In the genomic region with DNA sequence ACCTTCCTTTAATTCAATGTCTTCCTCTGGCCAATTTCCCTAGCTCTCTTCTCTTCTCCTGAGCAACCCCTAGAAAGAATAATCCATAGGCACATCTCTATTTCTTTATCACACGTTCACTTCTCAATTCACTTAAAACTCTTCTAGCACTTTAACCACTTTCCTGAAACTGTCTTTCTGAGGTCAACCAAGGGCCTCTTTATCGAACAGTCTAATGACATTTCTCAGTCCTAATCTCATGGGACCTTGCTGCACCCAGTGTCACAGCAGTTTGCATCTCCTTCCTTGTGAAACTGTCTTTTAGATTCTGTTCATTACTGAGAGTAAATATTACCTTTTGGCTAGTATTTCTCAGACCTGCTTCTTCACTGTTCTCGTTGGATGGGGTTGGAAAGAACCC, we compare ENCODE assay signal across 13 cellular contexts.
DNase-seq lines count a peak whose midpoint lies in the region; ATAC-seq lines count a peak whose summit lies in the region.
"Had no signal": no experiment of that assay in that cellular context is flagged by ENCODE, and none has a peak within 500 bp of the region (broad histone marks: within the 10 kb centered on the region; RNA-seq: fewer than 3 reads in every experiment).

No MANE protein-coding gene starts in this region.

- H3K27me3 Mint-ChIP-seq in activated CD8-positive, alpha-beta memory T cell treated with anti-CD3 and anti-CD28 coated beads, Interleukin-2, amount 10 ng/mL, durations not matched to agents 7 days and 5 days = no peaks in the 10 kb centered on the region
- no peaks in the 10 kb centered on the region for H3K27me3 Mint-ChIP-seq in stimulated activated naive CD8-positive, alpha-beta T cell treated with anti-CD3 and anti-CD28 coated beads, Interleukin-15, amount 100 ng/mL, for 72 hours
- H3K27me3 Mint-ChIP-seq in T-helper 17 cell = no peaks in the 10 kb centered on the region
- H3K27me3 Mint-ChIP-seq: central memory CD8-positive, alpha-beta T cell had no signal

- H3K36me3 Mint-ChIP-seq in activated CD8-positive, alpha-beta memory T cell treated with anti-CD3 and anti-CD28 coated beads, Interleukin-2, amount 10 ng/mL, durations not matched to agents 7 days and 5 days = no peaks in the 10 kb centered on the region
- no peaks in the 10 kb centered on the region for H3K36me3 Mint-ChIP-seq in T-helper 17 cell (ENCODE audit: low read depth)

- peak; percentile 33 for ATAC-seq in activated CD8-positive, alpha-beta memory T cell treated with anti-CD3 and anti-CD28 coated beads, Interleukin-2, amount 10 ng/mL, durations not matched to agents 7 days and 5 days
- ATAC-seq in HG02623 (IDR thresholded peaks at IDR 0.05; ENCODE audit: unreplicated experiment) (peak; percentile 88), HG03432 (IDR thresholded peaks at IDR 0.05; ENCODE audit: unreplicated experiment) (peak; percentile 92), T-helper 17 cell (no peak)
- ATAC-seq in stimulated activated naive CD8-positive, alpha-beta T cell treated with anti-CD3 and anti-CD28 coated beads, Interleukin-15, amount 100 ng/mL, for 72 hours = peak; percentile 81

- no peaks in the 10 kb centered on the region for H3K9me3 ChIP-seq in T-helper 17 cell (ENCODE audit: control insufficient read depth, low read length, poor library complexity, severe bottlenecking)
- H3K9me3 ChIP-seq: neutrophil had no signal

- DNase-seq in activated CD8-positive, alpha-beta memory T cell treated with anti-CD3 and anti-CD28 coated beads, Interleukin-2, amount 10 ng/mL, durations not matched to agents 7 days and 5 days = no peak
- no peak for DNase-seq in activated CD8-positive, alpha-beta memory T cell treated with anti-CD3 and anti-CD28 coated beads, Interleukin-2, amount 50 U/mL, for 48 hours
- peak in 1 of 2 donors; percentile 10 for DNase-seq in stimulated activated naive CD8-positive, alpha-beta T cell treated with anti-CD3 and anti-CD28 coated beads, Interleukin-15, amount 100 ng/mL, for 72 hours
- no peak for DNase-seq in HuH-7 (ENCODE audit: low spot score)
- no peak for DNase-seq in NOMO-1 (lab: John Stamatoyannopoulos, UW; ENCODE audit: unreplicated experiment in 2 of 2)
- no peak for DNase-seq in T-helper 17 cell
- DNase-seq: 8988T; stimulated activated CD4-positive, alpha-beta T cell treated with anti-CD3 and anti-CD28 coated beads, Interleukin-1b, Interleukin-23, amount 100 ng/mL, for 48 hours; T-helper 9 cell had no signal

- H3K9me3 Mint-ChIP-seq in activated CD8-positive, alpha-beta memory T cell treated with anti-CD3 and anti-CD28 coated beads, Interleukin-2, amount 10 ng/mL, durations not matched to agents 7 days and 5 days (ENCODE audit: low read depth) = no peaks in the 10 kb centered on the region
- H3K9me3 Mint-ChIP-seq in stimulated activated naive CD8-positive, alpha-beta T cell treated with anti-CD3 and anti-CD28 coated beads, Interleukin-15, amount 100 ng/mL, for 72 hours = no peaks in the 10 kb centered on the region
- H3K9me3 Mint-ChIP-seq: central memory CD8-positive, alpha-beta T cell had no signal

- H3K27ac Mint-ChIP-seq in activated CD8-positive, alpha-beta memory T cell treated with anti-CD3 and anti-CD28 coated beads, Interleukin-2, amount 10 ng/mL, durations not matched to agents 7 days and 5 days = no peak overlapping the region
- no peak overlapping the region for H3K27ac Mint-ChIP-seq in stimulated activated naive CD8-positive, alpha-beta T cell treated with anti-CD3 and anti-CD28 coated beads, Interleukin-15, amount 100 ng/mL, for 72 hours
- H3K27ac Mint-ChIP-seq in T-helper 17 cell = no peak overlapping the region

- CTCF ChIA-PET in activated CD8-positive, alpha-beta memory T cell treated with anti-CD3 and anti-CD28 coated beads, Interleukin-2, amount 10 ng/mL, durations not matched to agents 7 days and 5 days (lab: Charles Lee) = no interaction called here

- H3K4me3 Mint-ChIP-seq in activated CD8-positive, alpha-beta memory T cell treated with anti-CD3 and anti-CD28 coated beads, Interleukin-2, amount 10 ng/mL, durations not matched to agents 7 days and 5 days = no peak overlapping the region
- H3K4me3 Mint-ChIP-seq in stimulated activated naive CD8-positive, alpha-beta T cell treated with anti-CD3 and anti-CD28 coated beads, Interleukin-15, amount 100 ng/mL, for 72 hours = no peak overlapping the region
- no peak overlapping the region for H3K4me3 Mint-ChIP-seq in T-helper 17 cell
- H3K4me3 Mint-ChIP-seq: central memory CD8-positive, alpha-beta T cell had no signal

- H3K4me1 Mint-ChIP-seq in activated CD8-positive, alpha-beta memory T cell treated with anti-CD3 and anti-CD28 coated beads, Interleukin-2, amount 10 ng/mL, durations not matched to agents 7 days and 5 days = peaks cover 14% of the 10 kb centered on the region
- H3K4me1 Mint-ChIP-seq in stimulated activated naive CD8-positive, alpha-beta T cell treated with anti-CD3 and anti-CD28 coated beads, Interleukin-15, amount 100 ng/mL, for 72 hours = peaks cover 15% of the 10 kb centered on the region
- peaks cover 3% of the 10 kb centered on the region for H3K4me1 Mint-ChIP-seq in T-helper 17 cell
